Comparison of ENCODE assay signal across 17 cellular contexts in genomic region chr6:41775293-41775882, GRCh38. TPM values are rescaled to one million over a fixed set of nuclear protein-coding genes. Genes with fewer than 3 reads are reported as not detected.
"Had no signal": no experiment of that assay in that cellular context is flagged by ENCODE, and none has a peak within 500 bp of the region (broad histone marks: within the 10 kb centered on the region; RNA-seq: fewer than 3 reads in every experiment).

No MANE protein-coding gene starts in this region.

- H3K4me2 ChIP-seq: KMS-11 had no signal

- H3K9ac ChIP-seq: KMS-11 had no signal

- H3K27me3 ChIP-seq: ascending aorta, cardiac muscle cell had no signal

- H3K9me3 ChIP-seq: ascending aorta had no signal

- H3K4me3 ChIP-seq: ascending aorta, cardiac muscle cell had no signal

- H3K27ac ChIP-seq: ascending aorta, cardiac muscle cell, KMS-11, VCaP had no signal

- DNase-seq: activated B cell treated with CpG ODN at 0.5 μM for 24 hours; activated CD4-positive, CD25-positive, alpha-beta regulatory T cell treated with anti-CD3 and anti-CD28 coated beads, Interleukin-2, amount 50 U/mL, for 72 hours; activated CD8-positive, alpha-beta memory T cell treated with anti-CD3 and anti-CD28 coated beads for 24 hours; activated CD8-positive, alpha-beta memory T cell treated with anti-CD3 and anti-CD28 coated beads, Interleukin-2, amount 50 U/mL, for 48 hours; activated effector memory CD4-positive, alpha-beta T cell treated with Interleukin-2 at 50 U/mL for 16 hours; NCI-H1092; NCI-H1436 treated with DMSO at 0.1 percent for 48 hours; NCI-H524 treated with DMSO at 0.1 percent for 48 hours; T-helper 9 cell had no signal

RNA-seq across cellular contexts. Expression of gene PRICKLE4, which starts 5.2 kb away (rescaled TPM):
- total RNA-seq: activated CD4-positive, alpha-beta memory T cell treated with anti-CD3 and anti-CD28 coated beads, Interleukin-2, amount 10 ng/mL, durations not matched to agents 7 days and 5 days; activated CD8-positive, alpha-beta memory T cell treated with anti-CD3 and anti-CD28 coated beads, Interleukin-2, amount 10 ng/mL, durations not matched to agents 7 days and 5 days had no signal

RNA-seq across cellular contexts. Expression of gene PGC, which starts 28.2 kb away (rescaled TPM):
- total RNA-seq: activated B cell treated with CpG ODN at 0.5 μM for 24 hours; activated CD4-positive, alpha-beta memory T cell treated with anti-CD3 and anti-CD28 coated beads, Interleukin-2, amount 10 ng/mL, durations not matched to agents 7 days and 5 days; activated CD8-positive, alpha-beta memory T cell treated with anti-CD3 and anti-CD28 coated beads, Interleukin-2, amount 10 ng/mL, durations not matched to agents 7 days and 5 days; cardiac muscle cell; LHCN-M2; NCI-H460 had no signal
